ENCODE assay signal across 11 cellular contexts in the genomic region with DNA sequence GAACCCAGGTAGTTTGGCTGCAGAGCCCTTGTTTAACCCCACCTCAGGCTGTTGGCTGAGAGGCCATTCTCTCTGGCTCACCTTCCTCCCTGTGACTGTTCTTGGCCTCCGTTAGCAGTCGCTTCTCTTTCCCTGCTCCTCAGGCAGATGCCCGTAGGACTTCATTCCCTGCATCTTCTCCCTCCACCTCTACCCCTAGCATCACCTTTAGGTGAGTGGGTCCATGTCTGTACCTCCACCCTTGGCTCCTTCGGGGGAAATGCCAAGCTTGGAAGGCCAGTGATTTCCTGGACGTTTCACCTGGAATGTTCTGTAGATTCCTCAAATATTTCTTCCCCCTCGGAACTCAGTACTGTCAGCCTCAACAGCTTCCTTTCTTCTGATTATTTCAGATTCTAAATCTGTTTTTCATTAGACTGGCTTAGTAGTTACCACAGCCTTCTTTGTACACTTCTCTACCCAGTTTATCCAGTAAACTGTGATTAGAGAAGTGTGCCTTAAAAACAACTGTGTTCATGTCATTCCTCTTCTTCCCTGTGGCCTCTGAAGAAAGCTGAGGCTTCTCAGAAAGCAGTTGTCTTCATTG.
A peak's percentile ranks its signal among the peaks of the same experiment; 100 is the strongest.
DNase-seq lines count a peak whose midpoint lies in the region; ATAC-seq and TF ChIP-seq lines count a peak whose summit lies in the region.
"Had no signal": no experiment of that assay in that cellular context is flagged by ENCODE, and none has a peak within 500 bp of the region (broad histone marks: within the 10 kb centered on the region; RNA-seq: fewer than 3 reads in every experiment).

No MANE protein-coding gene starts in this region.

- no peak overlapping the region for H3K4me3 Mint-ChIP-seq in stimulated activated naive B cell treated with anti-CD40 and anti-IgM and Interleukin-4, amounts not matched to agents 10 μg/mL and 1 μg/mL and 100 μg/mL, for 72 hours
- H3K4me3 Mint-ChIP-seq: activated naive CD4-positive, alpha-beta T cell treated with anti-CD3 and anti-CD28 coated beads for 36 hours had no signal

- ATAC-seq in stimulated activated naive B cell treated with anti-CD40 and anti-IgM and Interleukin-4, amounts not matched to agents 10 μg/mL and 1 μg/mL and 100 μg/mL, for 72 hours (replicated peaks): no peak

- no peaks in the 10 kb centered on the region for H3K27me3 Mint-ChIP-seq in stimulated activated naive B cell treated with anti-CD40 and anti-IgM and Interleukin-4, amounts not matched to agents 10 μg/mL and 1 μg/mL and 100 μg/mL, for 72 hours

- 0 out of 2 replicates have a peak overlapping the region, but pooled peaks have one; percentile 0 for H3K9ac ChIP-seq in GM23248
- H3K9ac ChIP-seq in SK-N-SH: peak overlapping the region; percentile 24

- H3K27ac Mint-ChIP-seq in stimulated activated naive B cell treated with anti-CD40 and anti-IgM and Interleukin-4, amounts not matched to agents 10 μg/mL and 1 μg/mL and 100 μg/mL, for 72 hours: peak overlapping the region; percentile 3
- H3K27ac Mint-ChIP-seq: activated naive CD4-positive, alpha-beta T cell treated with anti-CD3 and anti-CD28 coated beads for 36 hours had no signal

- H3K36me3 Mint-ChIP-seq in stimulated activated naive B cell treated with anti-CD40 and anti-IgM and Interleukin-4, amounts not matched to agents 10 μg/mL and 1 μg/mL and 100 μg/mL, for 72 hours: peaks cover 25 to 56% of the 10 kb centered on the region in 2 donors

- H4K20me1 ChIP-seq in GM23248 (ENCODE audit: insufficient read depth) (no peaks in the 10 kb centered on the region), SK-N-SH (ENCODE audit: insufficient read depth) (no peaks in the 10 kb centered on the region)

- CTCF ChIA-PET in SK-N-SH (lab: Yijun Ruan, JAX): interaction anchor here (0.5 to 1.1 kb wide), 2 partner anchors 19 to 203 kb away, joined by 3 read pairs; no protein-coding TSS in a partner anchor
- CTCF ChIA-PET in HEK293T (lab: Yijun Ruan, JAX): interaction anchor here (0.6 kb wide), 1 partner anchor 18 kb away, joined by 3 read pairs; no protein-coding TSS in a partner anchor

- no peaks in the 10 kb centered on the region for H3K79me2 ChIP-seq in GM23248 (ENCODE audit: insufficient read depth)
- H3K79me2 ChIP-seq in SK-N-SH (ENCODE audit: insufficient read depth): no peaks in the 10 kb centered on the region

- peaks cover 37% of the 10 kb centered on the region for H3F3A ChIP-seq in GM23248 (ENCODE audit: insufficient read depth)
- peaks cover 43% of the 10 kb centered on the region for H3F3A ChIP-seq in SK-N-SH (replicated peaks; ENCODE audit: insufficient read depth)

- no peak overlapping the region for H3K4me3 ChIP-seq in GM23248
- no peak overlapping the region for H3K4me3 ChIP-seq in SK-N-SH (ENCODE audit: low read depth in 2 of 2, low read length in 1 of 2)
- H3K4me3 ChIP-seq in fibroblast of mammary gland (ENCODE audit: control insufficient read depth, low read depth, low read length): no peak overlapping the region
- H3K4me3 ChIP-seq: tibial artery had no signal

- 45 to 49% methylated on average over 6 of the region's 6 CpGs for WGBS in GM23248 (ENCODE audit: low coverage in 1 of 2, low lambda C conversion rate in 2 of 2, missing lambda C conversion rate in 2 of 2), 2 experiments
- WGBS in SK-N-SH (ENCODE audit: low lambda C conversion rate): 51% methylated on average over 6 of the region's 6 CpGs

- peaks cover 0 to 1% of the 10 kb centered on the region in 2 donors for H3K9me3 Mint-ChIP-seq in stimulated activated naive B cell treated with anti-CD40 and anti-IgM and Interleukin-4, amounts not matched to agents 10 μg/mL and 1 μg/mL and 100 μg/mL, for 72 hours
- H3K9me3 Mint-ChIP-seq: activated naive CD4-positive, alpha-beta T cell treated with anti-CD3 and anti-CD28 coated beads for 36 hours had no signal

- peaks cover 51 to 79% of the 10 kb centered on the region in 2 donors for H3K4me1 Mint-ChIP-seq in stimulated activated naive B cell treated with anti-CD40 and anti-IgM and Interleukin-4, amounts not matched to agents 10 μg/mL and 1 μg/mL and 100 μg/mL, for 72 hours

- H3K9me2 ChIP-seq in GM23248 (ENCODE audit: insufficient read depth) (no peaks in the 10 kb centered on the region), SK-N-SH (no peaks in the 10 kb centered on the region)

- H3K27me3 ChIP-seq in GM23248 (replicated peaks; ENCODE audit: insufficient read depth) (no peaks in the 10 kb centered on the region), SK-N-SH (ENCODE audit: insufficient read depth) (no peaks in the 10 kb centered on the region)
- H3K27me3 ChIP-seq: tibial artery had no signal

- H3K36me3 ChIP-seq in GM23248 (ENCODE audit: low read depth): no peaks in the 10 kb centered on the region
- no peaks in the 10 kb centered on the region for H3K36me3 ChIP-seq in SK-N-SH (replicated peaks in 1 of 2; ENCODE audit: control insufficient read depth in 1 of 2, insufficient read depth in 2 of 2, low read length in 1 of 2)
- H3K36me3 ChIP-seq: tibial artery had no signal

- peaks cover 51% of the 10 kb centered on the region for H3K4me1 ChIP-seq in GM23248 (ENCODE audit: insufficient read depth)
- H3K4me1 ChIP-seq in SK-N-SH (ENCODE audit: control insufficient read depth in 1 of 2, insufficient read depth in 2 of 2, low read depth in 1 of 2, low read length in 1 of 2): peaks cover 56 to 81% of the 10 kb centered on the region in 2 experiments

- in situ Hi-C loops in GM23248 (cut with MboI): no loop called here

- H3K27ac ChIP-seq in GM23248 (peak overlapping the region; percentile 33), SK-N-SH (ENCODE audit: low read depth in 2 of 2, low read length in 1 of 2) (peak overlapping the region; percentile 75 to 98)
- H3K27ac ChIP-seq: tibial artery, VCaP had no signal

- POLR2A ChIA-PET in SK-N-SH (lab: Yijun Ruan, JAX) (no interaction called here), HEK293T (lab: Yijun Ruan, JAX) (no interaction called here)

- TF ChIP-seq RAD21 in SK-N-SH (IDR thresholded peaks at IDR 0.05; ENCODE audit: low read length): no peak

- TF ChIP-seq CTCF in SK-N-SH (IDR thresholded peaks at IDR 0.05): no peak
- no peak for TF ChIP-seq CTCF in fibroblast of mammary gland (conservative IDR thresholded peaks at IDR 0.05; ENCODE audit: control insufficient read depth, insufficient read depth, low read depth, low read length)

- H3K9me3 ChIP-seq in GM23248 (ENCODE audit: low read depth) (no peaks in the 10 kb centered on the region), SK-N-SH (no peaks in the 10 kb centered on the region)
- H3K9me3 ChIP-seq: tibial artery had no signal

- TF ChIP-seq EP300 in SK-N-SH (IDR thresholded peaks at IDR 0.05; ENCODE audit: borderline replicate concordance in 1 of 2, low read depth in 1 of 2, low read length in 1 of 2): peak in 1 of 2 experiments; percentile 91; a peak in 2 of 4 replicates

- DNase-seq in GM23248 (peak; percentile 74), SK-N-SH (no peak), fibroblast of mammary gland (ENCODE audit: low read depth) (peak; percentile 27), A172 (ENCODE audit: low spot score) (no peak), HEK293T (ENCODE audit: extremely low spot score) (no peak)
- no peak for DNase-seq in stimulated activated naive B cell treated with anti-CD40 and anti-IgM and Interleukin-4, amounts not matched to agents 10 μg/mL and 1 μg/mL and 100 μg/mL, for 72 hours
- DNase-seq in activated CD4-positive, alpha-beta T cell treated with anti-CD3 and anti-CD28 coated beads, Interleukin-2, amount 50 U/mL, for 4 hours: no peak
- DNase-seq: activated naive CD4-positive, alpha-beta T cell treated with anti-CD3 and anti-CD28 coated beads for 36 hours; retina; tibial artery had no signal

- H3K4me2 ChIP-seq in GM23248 (ENCODE audit: unreplicated experiment): peak overlapping the region; percentile 59
- peak overlapping the region; percentile 69 for H3K4me2 ChIP-seq in SK-N-SH

- H2AFZ ChIP-seq in GM23248 (no peak overlapping the region), SK-N-SH (ENCODE audit: low read depth) (no peak overlapping the region)

TF ChIP-seq in SK-N-SH, 30 proteins besides CTCF, POLR2A, EP300 and RAD21 (continues in another document):
- TF ChIP-seq SIN3A (IDR thresholded peaks at IDR 0.05; ENCODE audit: borderline replicate concordance, low read depth, low read length): no peak
- TF ChIP-seq POLR2AphosphoS5 (IDR thresholded peaks at IDR 0.05; ENCODE audit: low read depth, low read length): peak; percentile 53; the same call in 1 of the 2 replicates
- TF ChIP-seq NFIC (IDR thresholded peaks at IDR 0.05; ENCODE audit: borderline replicate concordance): peak; percentile 68
- no peak for TF ChIP-seq GATA2 (CRISPR knock-in tag; IDR thresholded peaks at IDR 0.05)
- TF ChIP-seq, protein P1, sequence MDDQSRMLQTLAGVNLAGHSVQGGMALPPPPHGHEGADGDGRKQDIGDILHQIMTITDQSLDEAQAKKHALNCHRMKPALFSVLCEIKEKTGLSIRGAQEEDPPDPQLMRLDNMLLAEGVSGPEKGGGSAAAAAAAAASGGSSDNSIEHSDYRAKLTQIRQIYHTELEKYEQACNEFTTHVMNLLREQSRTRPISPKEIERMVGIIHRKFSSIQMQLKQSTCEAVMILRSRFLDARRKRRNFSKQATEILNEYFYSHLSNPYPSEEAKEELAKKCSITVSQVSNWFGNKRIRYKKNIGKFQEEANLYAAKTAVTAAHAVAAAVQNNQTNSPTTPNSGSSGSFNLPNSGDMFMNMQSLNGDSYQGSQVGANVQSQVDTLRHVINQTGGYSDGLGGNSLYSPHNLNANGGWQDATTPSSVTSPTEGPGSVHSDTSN (IDR thresholded peaks at IDR 0.05): peak; percentile 74
- TF ChIP-seq TEAD4 (IDR thresholded peaks at IDR 0.05; ENCODE audit: borderline replicate concordance, insufficient read depth): peak; percentile 91
- no peak for TF ChIP-seq MXI1 (IDR thresholded peaks at IDR 0.05; ENCODE audit: low read depth, low read length)

TF ChIP-seq in HEK293T, 16 proteins besides CTCF, POLR2A, EP300 and RAD21 (continues in another document):
- TF ChIP-seq TARDBP (IDR thresholded peaks at IDR 0.05) (no peak), FOXM1 (IDR thresholded peaks at IDR 0.05; ENCODE audit: borderline replicate concordance) (no peak), FOXK2 (IDR thresholded peaks at IDR 0.05) (no peak), CTBP1 (IDR thresholded peaks at IDR 0.05; ENCODE audit: borderline replicate concordance) (no peak), SP1 (IDR thresholded peaks at IDR 0.05) (no peak), FOXA1 (IDR thresholded peaks at IDR 0.05) (no peak), ZNF384 (IDR thresholded peaks at IDR 0.05) (no peak), ELF4 (IDR thresholded peaks at IDR 0.05) (no peak), ARNT (IDR thresholded peaks at IDR 0.05) (no peak), NFRKB (IDR thresholded peaks at IDR 0.05) (no peak), LEF1 (IDR thresholded peaks at IDR 0.05; ENCODE audit: borderline replicate concordance) (no peak), HDGF (IDR thresholded peaks at IDR 0.05; ENCODE audit: borderline replicate concordance) (no peak), SUZ12 (IDR thresholded peaks at IDR 0.05) (no peak), BHLHE40 (IDR thresholded peaks at IDR 0.05; ENCODE audit: borderline replicate concordance) (no peak)

Comparison
In these comparisons a context has a peak if more than half of its experiments do, and no peak if none do; other contexts are left out.
1. DNase-seq: peak in GM23248 (single experiment) and fibroblast of mammary gland (single experiment); none in SK-N-SH (single experiment), stimulated activated naive B cell treated with anti-CD40 and anti-IgM and Interleukin-4, amounts not matched to agents 10 μg/mL and 1 μg/mL and 100 μg/mL, for 72 hours (single experiment), A172 (single experiment), activated CD4-positive, alpha-beta T cell treated with anti-CD3 and anti-CD28 coated beads, Interleukin-2, amount 50 U/mL, for 4 hours (0 of 2) and HEK293T (single experiment).